ENCODE assay signal across 16 cellular contexts in the genomic region with DNA sequence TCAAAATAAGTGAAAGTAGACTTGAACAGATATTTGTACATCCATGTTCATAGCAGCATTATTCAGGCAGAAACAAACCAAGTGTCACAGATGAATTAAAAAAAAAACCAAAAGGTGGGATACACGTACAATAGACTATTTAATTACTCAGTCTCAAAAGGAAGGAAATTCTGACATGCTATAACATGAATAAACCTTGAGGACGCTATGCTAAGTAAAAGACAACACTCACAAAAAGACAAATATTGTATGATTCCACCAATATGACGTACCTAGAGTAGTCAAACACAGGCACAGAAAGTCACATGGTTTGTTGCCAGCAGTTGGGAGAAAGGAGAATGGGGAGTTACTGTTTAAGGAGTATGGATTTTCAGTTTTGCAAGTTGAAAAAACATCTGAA. TPM values are rescaled to one million over a fixed set of nuclear protein-coding genes. Genes with fewer than 3 reads are reported as not detected.
DNase-seq lines count a peak whose midpoint lies in the region; ATAC-seq lines count a peak whose summit lies in the region.
"Had no signal": no experiment of that assay in that cellular context is flagged by ENCODE, and none has a peak within 500 bp of the region (broad histone marks: within the 10 kb centered on the region; RNA-seq: fewer than 3 reads in every experiment).

No MANE protein-coding gene starts in this region.

- peaks cover 8% of the 10 kb centered on the region for H3K4me1 Mint-ChIP-seq in activated naive CD8-positive, alpha-beta T cell treated with anti-CD3 and anti-CD28 coated beads, Interleukin-2, amount 50 U/mL, for 24 hours
- H3K4me1 Mint-ChIP-seq: H9 had no signal

- peaks cover 9 to 19% of the 10 kb centered on the region in 2 donors for H3K36me3 Mint-ChIP-seq in activated naive CD4-positive, alpha-beta T cell treated with anti-CD3 and anti-CD28 coated beads, Interleukin-2, amount 50 U/mL, for 72 hours
- peaks cover 54% of the 10 kb centered on the region for H3K36me3 Mint-ChIP-seq in activated naive CD8-positive, alpha-beta T cell treated with anti-CD3 and anti-CD28 coated beads, Interleukin-2, amount 50 U/mL, for 24 hours (ENCODE audit: low read depth)

- H3K27me3 Mint-ChIP-seq in activated naive CD8-positive, alpha-beta T cell treated with anti-CD3 and anti-CD28 coated beads, Interleukin-2, amount 50 U/mL, for 24 hours, result no peaks in the 10 kb centered on the region
- H3K27me3 Mint-ChIP-seq: CD4-positive, CD25-positive, alpha-beta regulatory T cell had no signal

- no peak for DNase-seq in activated naive CD4-positive, alpha-beta T cell treated with anti-CD3 and anti-CD28 coated beads, Interleukin-2, amount 50 U/mL, for 72 hours (ENCODE audit: low spot score in 2 of 2)
- no peak for DNase-seq in activated naive CD4-positive, alpha-beta T cell treated with Interleukin-2 at 50 U/mL for 16 hours
- no peak for DNase-seq in activated naive CD8-positive, alpha-beta T cell treated with anti-CD3 and anti-CD28 coated beads, Interleukin-2, amount 50 U/mL, for 24 hours
- DNase-seq in KG1 (lab: John Stamatoyannopoulos, UW), result no peak
- DNase-seq in iPS-NIHi11 (ENCODE audit: low spot score), result no peak
- DNase-seq: CD4-positive, CD25-positive, alpha-beta regulatory T cell; GM23248; H9; MM.1S; NCI-H2029; NCI-H446; NCI-H524 treated with DMSO at 0.1 percent for 48 hours; NCI-H774; SJCRH30 had no signal

- no peaks in the 10 kb centered on the region for H3K9me3 Mint-ChIP-seq in activated naive CD4-positive, alpha-beta T cell treated with anti-CD3 and anti-CD28 coated beads, Interleukin-2, amount 50 U/mL, for 72 hours
- no peaks in the 10 kb centered on the region for H3K9me3 Mint-ChIP-seq in activated naive CD8-positive, alpha-beta T cell treated with anti-CD3 and anti-CD28 coated beads, Interleukin-2, amount 50 U/mL, for 24 hours
- H3K9me3 Mint-ChIP-seq: CD4-positive, CD25-positive, alpha-beta regulatory T cell; H9 had no signal

- H3K27ac Mint-ChIP-seq in activated naive CD4-positive, alpha-beta T cell treated with anti-CD3 and anti-CD28 coated beads, Interleukin-2, amount 50 U/mL, for 72 hours, result peak overlapping the region; percentile 13 to 36
- H3K27ac Mint-ChIP-seq in activated naive CD8-positive, alpha-beta T cell treated with anti-CD3 and anti-CD28 coated beads, Interleukin-2, amount 50 U/mL, for 24 hours, result peak overlapping the region; percentile 32

- H3K4me3 Mint-ChIP-seq in activated naive CD8-positive, alpha-beta T cell treated with anti-CD3 and anti-CD28 coated beads, Interleukin-2, amount 50 U/mL, for 24 hours, result no peak overlapping the region
- H3K4me3 Mint-ChIP-seq: CD4-positive, CD25-positive, alpha-beta regulatory T cell; H9 had no signal

- no peak for ATAC-seq in activated naive CD4-positive, alpha-beta T cell treated with anti-CD3 and anti-CD28 coated beads, Interleukin-2, amount 50 U/mL, for 72 hours
- ATAC-seq in activated naive CD8-positive, alpha-beta T cell treated with anti-CD3 and anti-CD28 coated beads, Interleukin-2, amount 50 U/mL, for 24 hours, result no peak
- ATAC-seq in esophagus mucosa, result peak; percentile 26
- ATAC-seq in GM18520 (IDR thresholded peaks at IDR 0.05; ENCODE audit: unreplicated experiment), result no peak

RNA-seq across cellular contexts. Expression of gene CFAP70, which starts 18.0 kb away (rescaled TPM):
- total RNA-seq in activated naive CD4-positive, alpha-beta T cell treated with anti-CD3 and anti-CD28 coated beads, Interleukin-2, amount 50 U/mL, for 72 hours, result 1 to 10 TPM in 1 of 2 donors, under 1 TPM in 1; 0.36 to 1.2 TPM
- total RNA-seq in esophagus mucosa, result 0.40 TPM

RNA-seq across cellular contexts. Expression of gene ANXA7, which starts 37.2 kb away (rescaled TPM):
- total RNA-seq in activated naive CD4-positive, alpha-beta T cell treated with anti-CD3 and anti-CD28 coated beads, Interleukin-2, amount 50 U/mL, for 72 hours, result 100 to 1,000 TPM; 104 to 153 TPM
- 117 TPM for total RNA-seq in esophagus mucosa

RNA-seq across cellular contexts. Expression of gene MSS51, which starts 56.7 kb away (rescaled TPM):
- total RNA-seq in activated naive CD4-positive, alpha-beta T cell treated with anti-CD3 and anti-CD28 coated beads, Interleukin-2, amount 50 U/mL, for 72 hours, result 1 to 10 TPM; 2.3 to 3.7 TPM
- total RNA-seq in esophagus mucosa, result 1.2 TPM
